ENCODE assay signal across 10 cellular contexts in genomic region chr17:13761221-13761620, GRCh38.
"Had no signal": no experiment of that assay in that cellular context is flagged by ENCODE, and none has a peak within 500 bp of the region (broad histone marks: within the 10 kb centered on the region; RNA-seq: fewer than 3 reads in every experiment).

No MANE protein-coding gene starts in this region.

- DNase-seq: H9, HCEC 1CT, HFFc6, IMR-90, KG1 had no signal

- FAIRE-seq: H1, H54, HTR-8/SVneo, K562 had no signal

- H3K4me3 ChIP-seq: GM23338, K562 had no signal

- H3K4me2 ChIP-seq: GM23338 had no signal

- ATAC-seq: GM23338, K562 had no signal
